8 cellular contexts compared by ENCODE assay signal in genomic region chr7:97835296-97836138, GRCh38. TPM values are rescaled to one million over a fixed set of nuclear protein-coding genes. Genes with fewer than 3 reads are reported as not detected.
A peak's percentile ranks its signal among the peaks of the same experiment; 100 is the strongest.
DNase-seq lines count a peak whose midpoint lies in the region; ATAC-seq and TF ChIP-seq lines count a peak whose summit lies in the region.

No MANE protein-coding gene starts in this region.

- no peaks in the 10 kb centered on the region for H3K9me3 ChIP-seq in heart right ventricle

- H3K27me3 ChIP-seq in heart right ventricle, result peaks cover 0 to 82% (median 24%) of the 10 kb centered on the region in 7 donors

- H3K4me1 ChIP-seq in heart right ventricle, result peaks cover 0 to 4% (median 0%) of the 10 kb centered on the region in 9 donors

- ATAC-seq in heart right ventricle (peak in 2 of 8 donors; percentile 53 to 65), GM21717 (IDR thresholded peaks at IDR 0.05; ENCODE audit: unreplicated experiment) (no peak)

- TF ChIP-seq CTCF in heart right ventricle (IDR thresholded peaks at IDR 0.05), result peak; percentile 22 to 77 (median 65)

- intact Hi-C loops in heart right ventricle (cut with DNase I), result loop anchor here (1.0 to 10.0 kb wide), 8 partner anchors 333 to 1921 kb away; no protein-coding TSS in a partner anchor

- 29 to 31% methylated on average over 12 of the region's 12 CpGs for WGBS in heart right ventricle, 2 donors

- no peak overlapping the region for H3K4me3 ChIP-seq in heart right ventricle

- no peak overlapping the region for H3K27ac ChIP-seq in heart right ventricle

- DNase-seq in GM03348 (ENCODE audit: low spot score) (peak; percentile 63), H4 (ENCODE audit: low spot score) (peak; percentile 78), MV-4-11 (lab: John Stamatoyannopoulos, UW) (peak; percentile 32), SKM-1 (lab: John Stamatoyannopoulos, UW; ENCODE audit: unreplicated experiment) (peak; percentile 41), heart right ventricle (peak; percentile 27 to 31), retina (peak; percentile 68)
- peak; percentile 1 for DNase-seq in activated naive CD8-positive, alpha-beta T cell treated with anti-CD3 and anti-CD28 coated beads, Interleukin-2, amount 50 U/mL, for 16 hours (ENCODE audit: low read depth, low spot score)

- no peaks in the 10 kb centered on the region for H3K36me3 ChIP-seq in heart right ventricle

RNA-seq across cellular contexts. Expression of gene ASNS, which starts 36.7 kb away (rescaled TPM):
- 225 and 335 TPM in 2 replicates for total RNA-seq in H4 (2014; rRNA removed; shearing (Covaris generic))
- 10 to 100 TPM in 5 of 10 donors, 1 to 10 TPM in 5; 4.0 to 26.4 (median 10.5) TPM for total RNA-seq in heart right ventricle
- 10 to 100 TPM; 22.9 to 25.7 TPM for polyA plus RNA-seq in heart right ventricle

Comparison
In these comparisons a context has a peak if more than half of its experiments do, and no peak if none do; other contexts are left out.
1. DNase-seq: peak in every context shown above with its lines; median percentile 78 in H4; 68 in retina; 63 in GM03348; 41 in SKM-1; 32 in MV-4-11; 29 in heart right ventricle; 1 in activated naive CD8-positive, alpha-beta T cell treated with anti-CD3 and anti-CD28 coated beads, Interleukin-2, amount 50 U/mL, for 16 hours.